Comparison of ENCODE assay signal across 15 cellular contexts in genomic region chr12:107368586-107368985, GRCh38.
DNase-seq lines count a peak whose midpoint lies in the region; ATAC-seq and TF ChIP-seq lines count a peak whose summit lies in the region.
"Had no signal": no experiment of that assay in that cellular context is flagged by ENCODE, and none has a peak within 500 bp of the region (broad histone marks: within the 10 kb centered on the region; RNA-seq: fewer than 3 reads in every experiment).

No MANE protein-coding gene starts in this region.

- peak; percentile 66 for DNase-seq in activated T-cell treated with anti-CD3 and anti-CD28 coated beads, Interleukin-2, amount 50 U/mL, for 24 hours
- DNase-seq in activated T-cell treated with anti-CD3 and anti-CD28 coated beads, Interleukin-2, amount 50 U/mL, for 1 hour, result no peak
- DNase-seq in activated CD8-positive, alpha-beta T cell treated with anti-CD3 and anti-CD28 coated beads for 36 hours, result peak; percentile 75
- no peak for DNase-seq in central memory CD8-positive, alpha-beta T cell (ENCODE audit: low spot score in 2 of 2)
- DNase-seq in stimulated activated naive CD8-positive, alpha-beta T cell treated with anti-CD3 and anti-CD28 coated beads, Interleukin-15, Interleukin-2, amounts not matched to agents 100 U/mL and 50 U/mL, for 24 hours, result peak; percentile 41
- no peak for DNase-seq in ACHN
- no peak for DNase-seq in trophoblast cell
- no peak for DNase-seq in occipital lobe (lab: John Stamatoyannopoulos, UW)
- DNase-seq: head of caudate nucleus, NCI-H1930, NCI-H524 treated with DMSO at 0.1 percent for 48 hours, thyroid gland had no signal

- H2AFZ ChIP-seq in trophoblast cell (ENCODE audit: insufficient read depth, low read length, poor library complexity), result no peak overlapping the region
- H2AFZ ChIP-seq: GM23338 had no signal

- no peaks in the 10 kb centered on the region for H3K9me3 Mint-ChIP-seq in activated T-cell treated with anti-CD3 and anti-CD28 coated beads, Interleukin-2, amount 50 U/mL, for 24 hours
- H3K9me3 Mint-ChIP-seq in activated CD8-positive, alpha-beta T cell treated with anti-CD3 and anti-CD28 coated beads for 36 hours, result no peaks in the 10 kb centered on the region
- H3K9me3 Mint-ChIP-seq in central memory CD8-positive, alpha-beta T cell, result no peaks in the 10 kb centered on the region
- H3K9me3 Mint-ChIP-seq: GM23338, memory B cell had no signal

- no peak overlapping the region for H4K8ac ChIP-seq in trophoblast cell (ENCODE audit: low read depth, low read length)

- no peaks in the 10 kb centered on the region for H3K36me3 ChIP-seq in trophoblast cell (ENCODE audit: control insufficient read depth in 1 of 2, insufficient read depth in 2 of 2, low read length in 2 of 2)
- H3K36me3 ChIP-seq: thyroid gland had no signal

- peak; percentile 38 for ATAC-seq in activated CD8-positive, alpha-beta T cell treated with anti-CD3 and anti-CD28 coated beads for 36 hours
- peak; percentile 33 for ATAC-seq in central memory CD8-positive, alpha-beta T cell (replicated peaks; ENCODE audit: extremely low read depth, poor library complexity, severe bottlenecking)
- peak; percentile 45 for ATAC-seq in stimulated activated naive CD8-positive, alpha-beta T cell treated with anti-CD3 and anti-CD28 coated beads, Interleukin-15, Interleukin-2, amounts not matched to agents 100 U/mL and 50 U/mL, for 24 hours
- ATAC-seq: GM23338, SK-N-SH treated with all-trans-retinoic acid at 6 μM for 48 hours had no signal

- no peak for TF ChIP-seq CTCF in activated CD8-positive, alpha-beta T cell treated with anti-CD3 and anti-CD28 coated beads for 36 hours (IDR thresholded peaks at IDR 0.05)

- no peak overlapping the region for H2AK5ac ChIP-seq in trophoblast cell (ENCODE audit: low read length)

- no peak overlapping the region for H3K27ac ChIP-seq in trophoblast cell (ENCODE audit: low read depth, low read length)
- H3K27ac ChIP-seq: thyroid gland had no signal

- peak overlapping the region; percentile 75 for H3K4me3 Mint-ChIP-seq in activated T-cell treated with anti-CD3 and anti-CD28 coated beads, Interleukin-2, amount 50 U/mL, for 24 hours
- peak overlapping the region; percentile 72 for H3K4me3 Mint-ChIP-seq in activated CD8-positive, alpha-beta T cell treated with anti-CD3 and anti-CD28 coated beads for 36 hours
- peak overlapping the region; percentile 80 for H3K4me3 Mint-ChIP-seq in central memory CD8-positive, alpha-beta T cell
- H3K4me3 Mint-ChIP-seq: GM23338 had no signal

- no peak overlapping the region for H3K18ac ChIP-seq in trophoblast cell (ENCODE audit: low read length)

- H4K12ac ChIP-seq in trophoblast cell (ENCODE audit: low read depth, low read length), result no peak overlapping the region

- no peak overlapping the region for H3K4me3 ChIP-seq in trophoblast cell (ENCODE audit: low read depth, low read length)
- H3K4me3 ChIP-seq: GM23338, thyroid gland had no signal

- H2BK5ac ChIP-seq in trophoblast cell (ENCODE audit: low read depth, low read length, poor library complexity), result no peak overlapping the region

- no peaks in the 10 kb centered on the region for H3K4me1 ChIP-seq in trophoblast cell (ENCODE audit: control insufficient read depth in 1 of 2, insufficient read depth in 2 of 2, low read length in 2 of 2)

- CTCF ChIA-PET in activated CD8-positive, alpha-beta T cell treated with anti-CD3 and anti-CD28 coated beads for 36 hours (lab: Charles Lee), result interaction anchor here (0.6 to 1.6 kb wide), 3 partner anchors 41 to 48 kb away, joined by 3 to 6 read pairs (median 3); no protein-coding TSS in a partner anchor

- H4K91ac ChIP-seq in trophoblast cell (ENCODE audit: low read depth, low read length), result no peak overlapping the region

- no peaks in the 10 kb centered on the region for H3K79me1 ChIP-seq in trophoblast cell (ENCODE audit: low read length)

- no peak overlapping the region for H2BK12ac ChIP-seq in trophoblast cell (ENCODE audit: low read length)

- no peak overlapping the region for H3K9ac ChIP-seq in trophoblast cell (ENCODE audit: low read length)

- no peak overlapping the region for H2BK120ac ChIP-seq in trophoblast cell (ENCODE audit: insufficient read depth, low read length, poor library complexity)

- H3K4me2 ChIP-seq in trophoblast cell (ENCODE audit: low read length), result no peak overlapping the region
- H3K4me2 ChIP-seq: GM23338 had no signal

- no peaks in the 10 kb centered on the region for H3K27me3 ChIP-seq in trophoblast cell (ENCODE audit: insufficient read depth, low read length)
- H3K27me3 ChIP-seq: thyroid gland had no signal

- H3K23ac ChIP-seq in trophoblast cell (ENCODE audit: low read length), result no peak overlapping the region

- peak overlapping the region; percentile 98 for H3K27ac Mint-ChIP-seq in activated T-cell treated with anti-CD3 and anti-CD28 coated beads, Interleukin-2, amount 50 U/mL, for 24 hours
- peak overlapping the region; percentile 98 for H3K27ac Mint-ChIP-seq in activated CD8-positive, alpha-beta T cell treated with anti-CD3 and anti-CD28 coated beads for 36 hours
- H3K27ac Mint-ChIP-seq in central memory CD8-positive, alpha-beta T cell (ENCODE audit: low read depth), result peak overlapping the region; percentile 84
- H3K27ac Mint-ChIP-seq: GM23338, memory B cell had no signal

- WGBS in trophoblast cell (ENCODE audit: extremely low coverage, insufficient coverage, insufficient read length), result no CpG with 5 or more reads among the region's 5 CpGs

- H3K4ac ChIP-seq in trophoblast cell (ENCODE audit: low read depth, low read length), result no peak overlapping the region

- no peaks in the 10 kb centered on the region for H3K79me2 ChIP-seq in trophoblast cell (ENCODE audit: control insufficient read depth, insufficient read depth, low read length, poor library complexity)

- intact Hi-C loops in activated CD8-positive, alpha-beta T cell treated with anti-CD3 and anti-CD28 coated beads for 36 hours (cut with micrococcal nuclease), result loop anchor here (2.0 kb wide), 1 partner anchor 16 kb away; no protein-coding TSS in a partner anchor

- in situ Hi-C loops in ACHN (cut with HindIII; ENCODE audit: low pct_ligation_motif_present, low pct_unique_long_range_greater_than_20kb, low sequenced_read_pairs), result no loop called here

- H3K9me3 ChIP-seq in trophoblast cell (ENCODE audit: insufficient read depth, low read depth, low read length), result no peaks in the 10 kb centered on the region
- H3K9me3 ChIP-seq: thyroid gland had no signal

- POLR2A ChIA-PET in activated CD8-positive, alpha-beta T cell treated with anti-CD3 and anti-CD28 coated beads for 36 hours (lab: Charles Lee), result interaction anchor here (1.0 to 2.5 kb wide), 3 partner anchors 12 to 47 kb away, joined by 3 to 35 read pairs (median 4); a partner anchor contains a TSS

- H3K14ac ChIP-seq in trophoblast cell (ENCODE audit: low read length), result no peak overlapping the region

- H3K27me3 Mint-ChIP-seq in activated T-cell treated with anti-CD3 and anti-CD28 coated beads, Interleukin-2, amount 50 U/mL, for 24 hours, result no peaks in the 10 kb centered on the region
- H3K27me3 Mint-ChIP-seq in activated CD8-positive, alpha-beta T cell treated with anti-CD3 and anti-CD28 coated beads for 36 hours, result no peaks in the 10 kb centered on the region
- no peaks in the 10 kb centered on the region for H3K27me3 Mint-ChIP-seq in central memory CD8-positive, alpha-beta T cell

- H3K36me3 Mint-ChIP-seq in activated T-cell treated with anti-CD3 and anti-CD28 coated beads, Interleukin-2, amount 50 U/mL, for 24 hours (ENCODE audit: low read depth), result peaks cover 1% of the 10 kb centered on the region
- peaks cover 1% of the 10 kb centered on the region for H3K36me3 Mint-ChIP-seq in activated CD8-positive, alpha-beta T cell treated with anti-CD3 and anti-CD28 coated beads for 36 hours (ENCODE audit: low read depth)
- peaks cover 6% of the 10 kb centered on the region for H3K36me3 Mint-ChIP-seq in central memory CD8-positive, alpha-beta T cell (ENCODE audit: insufficient read depth)
- H3K36me3 Mint-ChIP-seq: memory B cell had no signal

- peaks cover 70% of the 10 kb centered on the region for H3K4me1 Mint-ChIP-seq in activated T-cell treated with anti-CD3 and anti-CD28 coated beads, Interleukin-2, amount 50 U/mL, for 24 hours (ENCODE audit: low read depth)
- peaks cover 69% of the 10 kb centered on the region for H3K4me1 Mint-ChIP-seq in activated CD8-positive, alpha-beta T cell treated with anti-CD3 and anti-CD28 coated beads for 36 hours (ENCODE audit: low read depth)
- peaks cover 58% of the 10 kb centered on the region for H3K4me1 Mint-ChIP-seq in central memory CD8-positive, alpha-beta T cell

Comparison
In these comparisons a context has a peak if more than half of its experiments do, and no peak if none do; other contexts are left out.
1. DNase-seq: peak in activated T-cell treated with anti-CD3 and anti-CD28 coated beads, Interleukin-2, amount 50 U/mL, for 24 hours (single experiment), activated CD8-positive, alpha-beta T cell treated with anti-CD3 and anti-CD28 coated beads for 36 hours (single experiment) and stimulated activated naive CD8-positive, alpha-beta T cell treated with anti-CD3 and anti-CD28 coated beads, Interleukin-15, Interleukin-2, amounts not matched to agents 100 U/mL and 50 U/mL, for 24 hours (single experiment); none in activated T-cell treated with anti-CD3 and anti-CD28 coated beads, Interleukin-2, amount 50 U/mL, for 1 hour (single experiment), central memory CD8-positive, alpha-beta T cell (0 of 2), ACHN (single experiment), trophoblast cell (0 of 2) and occipital lobe (single experiment).
2. Peak in every context shown above with its lines, with median percentiles within 50 percentile points of each other: H3K27ac Mint-ChIP-seq, H3K4me3 Mint-ChIP-seq and ATAC-seq.